In genomic region chr4:65918872-65919271, GRCh38 we compare ENCODE assay signal across 16 cellular contexts.
"Had no signal": no experiment of that assay in that cellular context is flagged by ENCODE, and none has a peak within 500 bp of the region (broad histone marks: within the 10 kb centered on the region; RNA-seq: fewer than 3 reads in every experiment).

No MANE protein-coding gene starts in this region.

- ATAC-seq: left lobe of liver; mucosa of descending colon; natural killer cell treated with Interleukin-12 subunit alpha and Interleukin-12 subunit beta and Interleukin-15 and Interleukin-18, amount 100 ng/mL, for 72 hours; right lobe of liver; stimulated activated naive B cell treated with anti-CD40 and anti-IgM and Interleukin-4, amounts not matched to agents 10 μg/mL and 1 μg/mL and 100 μg/mL, for 72 hours; upper lobe of right lung had no signal

- DNase-seq: dorsolateral prefrontal cortex; effector CD4-positive, alpha-beta T cell; head of caudate nucleus; kidney; mesenchymal stem cell; mucosa of descending colon; naive B cell; right lobe of liver; small intestine; stimulated activated CD4-positive, alpha-beta T cell treated with anti-CD3 and anti-CD28 coated beads, Interleukin-15, amount 100 ng/mL, for 24 hours; stimulated activated CD4-positive, alpha-beta T cell treated with anti-CD3 and anti-CD28 coated beads, Interleukin-2, amount 100 ng/mL, for 48 hours; stimulated activated naive B cell treated with anti-CD40 and anti-IgM and Interleukin-4, amounts not matched to agents 10 μg/mL and 1 μg/mL and 100 μg/mL, for 72 hours; transverse colon; upper lobe of right lung had no signal
